Comparison of ENCODE assay signal across 27 cellular contexts in the genomic region with DNA sequence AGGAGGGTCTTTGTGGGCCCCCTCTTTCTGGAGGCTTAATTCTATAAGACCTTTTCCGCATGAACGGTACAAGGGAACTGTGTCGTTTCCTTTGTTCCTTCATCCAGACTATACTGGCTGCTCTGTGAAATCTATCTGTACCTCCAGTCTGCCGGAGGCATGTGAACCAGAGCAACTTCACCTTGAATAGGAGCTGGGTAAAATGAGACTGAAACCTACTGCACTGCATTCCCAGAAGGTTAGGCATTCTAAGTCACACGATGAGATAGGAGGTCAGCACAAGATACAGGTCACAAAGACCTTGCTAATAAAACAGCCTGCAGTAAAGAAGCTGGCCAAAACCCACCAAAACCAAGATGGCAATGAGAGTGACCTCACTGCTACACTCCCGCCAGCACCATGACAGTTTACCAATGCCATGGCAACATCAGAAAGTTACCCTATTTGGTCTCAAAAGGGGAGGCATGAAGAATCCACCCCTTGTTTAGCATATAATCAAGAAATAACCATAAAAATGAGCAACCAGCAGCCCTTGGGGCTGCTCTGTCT. TPM values are rescaled to one million over a fixed set of nuclear protein-coding genes. Genes with fewer than 3 reads are reported as not detected.
DNase-seq lines count a peak whose midpoint lies in the region; ATAC-seq and TF ChIP-seq lines count a peak whose summit lies in the region.
"Had no signal": no experiment of that assay in that cellular context is flagged by ENCODE, and none has a peak within 500 bp of the region (broad histone marks: within the 10 kb centered on the region; RNA-seq: fewer than 3 reads in every experiment).

No MANE protein-coding gene starts in this region.

- peak; percentile 37 for DNase-seq in M059J (ENCODE audit: low read depth)
- no peak for DNase-seq in hepatocyte (ENCODE audit: low spot score)
- DNase-seq in gastrocnemius medialis, result no peak
- DNase-seq in NAMALWA (ENCODE audit: low spot score), result no peak
- no peak for DNase-seq in SJCRH30
- DNase-seq: activated CD4-positive, alpha-beta memory T cell treated with anti-CD3 and anti-CD28 coated beads, Interleukin-2, amount 10 ng/mL, durations not matched to agents 7 days and 5 days; activated CD4-positive, CD25-positive, alpha-beta regulatory T cell treated with anti-CD3 and anti-CD28 coated beads, Interleukin-2, amount 50 U/mL, for 72 hours; activated CD8-positive, alpha-beta memory T cell treated with anti-CD3 and anti-CD28 coated beads, Interleukin-2, amount 50 U/mL, for 4 hours; activated naive CD4-positive, alpha-beta T cell treated with anti-CD3 and anti-CD28 coated beads for 36 hours; body of pancreas; CD4-positive, CD25-positive, alpha-beta regulatory T cell; foreskin keratinocyte; HFFc6; left colon; NCI-H1436 treated with DMSO at 0.1 percent for 48 hours; NCI-H446; NCI-H748 treated with DMSO at 0.1 percent for 48 hours; psoas muscle; substantia nigra; T-helper 17 cell; upper lobe of left lung had no signal

- H3K27ac ChIP-seq in BLaER1 (peak overlapping the region; percentile 18; the same call in 1 of the 2 replicates), hepatocyte (peak overlapping the region; percentile 73), parathyroid adenoma (no peak overlapping the region), gastrocnemius medialis (no peak overlapping the region), SJCRH30 (no peak overlapping the region)
- H3K27ac ChIP-seq: body of pancreas, psoas muscle, upper lobe of left lung had no signal

- H3K9me3 ChIP-seq in BLaER1, result no peaks in the 10 kb centered on the region
- H3K9me3 ChIP-seq in hepatocyte (ENCODE audit: low read depth), result no peaks in the 10 kb centered on the region
- H3K9me3 ChIP-seq in parathyroid adenoma (ENCODE audit: control insufficient read depth, low read length), result no peaks in the 10 kb centered on the region
- no peaks in the 10 kb centered on the region for H3K9me3 ChIP-seq in gastrocnemius medialis
- no peaks in the 10 kb centered on the region for H3K9me3 ChIP-seq in SJCRH30 (replicated peaks)
- H3K9me3 ChIP-seq: body of pancreas, psoas muscle, upper lobe of left lung had no signal

- intact Hi-C loops in gastrocnemius medialis (cut with DNase I; ENCODE audit: low total_unique reads), result loop anchor here (5.0 kb wide), 2 partner anchors 92 to 183 kb away; partner anchors contain the start of genes MCMBP and TIAL1

- H3K9ac ChIP-seq in BLaER1 (no peak overlapping the region), parathyroid adenoma (no peak overlapping the region)

- H3K9me2 ChIP-seq in hepatocyte (replicated peaks; ENCODE audit: insufficient read depth), result no peaks in the 10 kb centered on the region

- no peak for TF ChIP-seq POLR2A in gastrocnemius medialis (IDR thresholded peaks at IDR 0.05)

- H3K4me3 ChIP-seq in BLaER1, result no peak overlapping the region
- H3K4me3 ChIP-seq in hepatocyte, result no peak overlapping the region
- H3K4me3 ChIP-seq in parathyroid adenoma (ENCODE audit: low read depth, low read length), result no peak overlapping the region
- no peak overlapping the region for H3K4me3 ChIP-seq in gastrocnemius medialis
- H3K4me3 ChIP-seq in SJCRH30, result no peak overlapping the region
- H3K4me3 ChIP-seq: body of pancreas, psoas muscle, upper lobe of left lung had no signal

- no peaks in the 10 kb centered on the region for H3K27me3 ChIP-seq in BLaER1
- no peaks in the 10 kb centered on the region for H3K27me3 ChIP-seq in hepatocyte
- H3K27me3 ChIP-seq in parathyroid adenoma (ENCODE audit: control insufficient read depth, insufficient read depth, low read length), result no peaks in the 10 kb centered on the region
- H3K27me3 ChIP-seq in gastrocnemius medialis, result no peaks in the 10 kb centered on the region
- H3K27me3 ChIP-seq in SJCRH30, result no peaks in the 10 kb centered on the region
- H3K27me3 ChIP-seq: body of pancreas, foreskin keratinocyte, upper lobe of left lung had no signal

- no peaks in the 10 kb centered on the region for H3K79me2 ChIP-seq in hepatocyte
- no peaks in the 10 kb centered on the region for H3K79me2 ChIP-seq in parathyroid adenoma

- WGBS in hepatocyte (ENCODE audit: low lambda C conversion rate, missing lambda C conversion rate), result 60% methylated on average over 6 of the region's 6 CpGs

- peaks cover 45% of the 10 kb centered on the region for H3K4me1 ChIP-seq in BLaER1
- H3K4me1 ChIP-seq in hepatocyte (ENCODE audit: insufficient read depth), result peaks cover 13% of the 10 kb centered on the region
- H3K4me1 ChIP-seq in parathyroid adenoma, result peaks cover 20% of the 10 kb centered on the region
- H3K4me1 ChIP-seq in gastrocnemius medialis, result no peaks in the 10 kb centered on the region
- H3K4me1 ChIP-seq in SJCRH30, result peaks cover 12% of the 10 kb centered on the region
- H3K4me1 ChIP-seq: body of pancreas, psoas muscle had no signal

- in situ Hi-C loops in gastrocnemius medialis (cut with MboI; ENCODE audit: low sequenced_read_pairs in 4 of 4), result loop anchor here in 3 of 4 donors (5.0 to 25.0 kb wide), 4 partner anchors 84 to 173 kb away; partner anchors contain the start of gene MCMBP (in 1 of the 3)

- H2AFZ ChIP-seq in hepatocyte (no peak overlapping the region), parathyroid adenoma (peak overlapping the region; percentile 54)

- TF ChIP-seq CTCF in hepatocyte (IDR thresholded peaks at IDR 0.05; ENCODE audit: poor library complexity), result no peak
- TF ChIP-seq CTCF in parathyroid adenoma (IDR thresholded peaks at IDR 0.05), result no peak
- no peak for TF ChIP-seq CTCF in gastrocnemius medialis (IDR thresholded peaks at IDR 0.05 in 4 of 5, conservative IDR thresholded peaks at IDR 0.05 in 1 of 5)

- no peaks in the 10 kb centered on the region for H4K20me1 ChIP-seq in BLaER1
- no peaks in the 10 kb centered on the region for H4K20me1 ChIP-seq in hepatocyte (ENCODE audit: insufficient read depth, poor library complexity, severe bottlenecking)

- ATAC-seq in gastrocnemius medialis (no peak), HG02840 (IDR thresholded peaks at IDR 0.05; ENCODE audit: low FRiP score, unreplicated experiment) (no peak)
- ATAC-seq: body of pancreas; esophagus mucosa; foreskin keratinocyte; left colon; psoas muscle; Right ventricle myocardium inferior; stimulated activated effector memory CD8-positive, alpha-beta T cell treated with anti-CD3 and anti-CD28 coated beads, Interleukin-12 subunit alpha, Interleukin-12 subunit beta, amount 100 ng/mL, for 72 hours; T-helper 17 cell had no signal

- H3K4me2 ChIP-seq in BLaER1, result peak overlapping the region; percentile 83
- H3K4me2 ChIP-seq in hepatocyte, result no peak overlapping the region
- H3K4me2 ChIP-seq in parathyroid adenoma (ENCODE audit: low read length), result no peak overlapping the region

- no peaks in the 10 kb centered on the region for H3K36me3 ChIP-seq in BLaER1
- H3K36me3 ChIP-seq in hepatocyte (replicated peaks; ENCODE audit: insufficient read depth, low read depth), result no peaks in the 10 kb centered on the region
- no peaks in the 10 kb centered on the region for H3K36me3 ChIP-seq in parathyroid adenoma (ENCODE audit: control insufficient read depth, insufficient read depth, low read length)
- no peaks in the 10 kb centered on the region for H3K36me3 ChIP-seq in gastrocnemius medialis
- no peaks in the 10 kb centered on the region for H3K36me3 ChIP-seq in SJCRH30
- H3K36me3 ChIP-seq: upper lobe of left lung had no signal

RNA-seq across cellular contexts. Expression of gene INPP5F, which starts 36.8 kb away (rescaled TPM):
- 11.1 and 15.2 TPM in 2 replicates for total RNA-seq in M059J (2014; rRNA removed; shearing (Covaris generic))
- 42.6 and 44.4 TPM in 2 replicates for total RNA-seq in hepatocyte
- polyA plus RNA-seq in hepatocyte, result 9.9 and 17.2 TPM in 2 replicates
- 10 to 100 TPM in 2 of 4 donors, 1 to 10 TPM in 2; 8.7 to 11.6 (median 10.5) TPM for total RNA-seq in gastrocnemius medialis
- total RNA-seq in SJCRH30 (2014; rRNA removed; shearing (Covaris generic)), result 11.5 and 13.8 TPM in 2 replicates

RNA-seq across cellular contexts. Expression of gene BAG3, which starts 37.9 kb away (rescaled TPM):
- total RNA-seq in M059J (2014; rRNA removed; shearing (Covaris generic)), result 15.1 and 28.6 TPM in 2 replicates
- total RNA-seq in hepatocyte (13.9 and 18.2 TPM in 2 replicates), gastrocnemius medialis (100 to 1,000 TPM; 337 to 626 (median 393) TPM)
- 57.2 and 67.1 TPM in 2 replicates for polyA plus RNA-seq in hepatocyte
- 12.5 and 13.4 TPM in 2 replicates for total RNA-seq in SJCRH30 (2014; rRNA removed; shearing (Covaris generic))

Comparison
In these comparisons a context has a peak if more than half of its experiments do, and no peak if none do; other contexts are left out.
1. H3K27ac ChIP-seq: peak in BLaER1 (single experiment) and hepatocyte (single experiment); none in parathyroid adenoma (single experiment), gastrocnemius medialis (0 of 4) and SJCRH30 (single experiment).
2. RNA of gene BAG3, which starts 37.9 kb away (total RNA-seq): 337 to 626 TPM in gastrocnemius medialis; 15.1 to 28.6 TPM in M059J, 13.9 to 18.2 TPM in hepatocyte and 12.5 to 13.4 TPM in SJCRH30; every median in the first group is over 10 times any median in the second.